ENCODE assay signal across 1 cellular context in the genomic region with DNA sequence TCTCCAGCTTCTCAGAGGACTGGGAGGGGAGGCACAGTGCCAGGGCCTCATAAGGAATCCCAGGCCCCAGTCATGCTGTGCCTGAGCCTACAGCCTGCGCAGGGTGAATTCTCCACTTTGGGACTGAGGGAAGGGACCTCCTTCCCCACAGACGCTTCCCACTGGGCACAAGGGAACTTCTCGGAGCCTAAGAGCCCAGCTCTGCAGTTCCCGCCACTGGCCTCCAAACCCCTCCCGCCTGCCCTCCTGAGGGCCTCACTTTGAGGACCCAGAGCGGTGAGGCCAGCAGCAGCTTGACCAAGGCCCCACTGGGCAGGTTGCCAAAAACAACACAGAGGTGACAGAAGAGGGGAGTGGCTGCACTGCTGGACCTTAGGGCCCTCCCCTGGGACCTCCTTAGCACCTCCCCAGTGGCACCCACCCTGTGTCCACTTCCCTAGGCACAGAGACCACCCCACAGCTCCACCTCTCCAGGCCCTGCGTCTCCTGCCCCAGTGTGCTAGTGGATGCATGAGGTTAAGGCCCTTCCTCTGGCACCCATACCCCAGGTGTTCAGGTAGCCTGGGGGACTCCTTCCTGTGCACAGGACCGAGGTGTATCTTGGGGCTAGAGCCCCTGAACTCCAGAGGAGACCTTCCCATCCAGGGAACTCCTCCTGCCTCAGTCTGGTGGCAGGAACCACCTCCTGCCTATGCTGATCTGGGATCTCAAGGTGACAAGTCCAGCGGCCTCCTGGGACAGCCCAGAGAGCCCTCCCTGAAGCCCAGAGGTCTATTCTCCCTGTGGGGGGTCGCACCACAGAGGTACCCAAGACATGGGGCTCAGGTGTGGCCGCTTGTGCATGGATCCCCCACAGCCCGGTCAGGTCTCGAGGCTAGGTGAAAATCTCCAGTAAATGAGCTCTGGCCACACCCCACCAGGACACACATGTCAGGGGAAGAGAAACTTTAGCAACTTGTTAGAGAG.
TF ChIP-seq lines count a peak whose summit lies in the region.

No MANE protein-coding gene starts in this region.

TF ChIP-seq in K562, 482 proteins besides CTCF, POLR2A, EP300 and RAD21 (continued from another document):
- TF ChIP-seq E2F6 (IDR thresholded peaks at IDR 0.05; ENCODE audit: borderline replicate concordance in 1 of 2, extremely low read depth in 1 of 2, insufficient read depth in 1 of 2, insufficient read length in 1 of 2, low read depth in 1 of 2, low read length in 1 of 2, poor library complexity in 1 of 2, severe bottlenecking in 1 of 2), result peak; percentile 43 to 53
- TF ChIP-seq ZNF586 (CRISPR knock-in tag; conservative IDR thresholded peaks at IDR 0.05), result no peak
- no peak for TF ChIP-seq ZNF830 (CRISPR knock-in tag; IDR thresholded peaks at IDR 0.05)
- no peak for TF ChIP-seq CC2D1A (IDR thresholded peaks at IDR 0.05)
- TF ChIP-seq ADNP (tag; IDR thresholded peaks at IDR 0.05), result 0 out of 2 replicates have a peak, but pooled peaks have one; percentile 1
TF ChIP-seq in K562: peak in this region for 17.
